In the genomic region with DNA sequence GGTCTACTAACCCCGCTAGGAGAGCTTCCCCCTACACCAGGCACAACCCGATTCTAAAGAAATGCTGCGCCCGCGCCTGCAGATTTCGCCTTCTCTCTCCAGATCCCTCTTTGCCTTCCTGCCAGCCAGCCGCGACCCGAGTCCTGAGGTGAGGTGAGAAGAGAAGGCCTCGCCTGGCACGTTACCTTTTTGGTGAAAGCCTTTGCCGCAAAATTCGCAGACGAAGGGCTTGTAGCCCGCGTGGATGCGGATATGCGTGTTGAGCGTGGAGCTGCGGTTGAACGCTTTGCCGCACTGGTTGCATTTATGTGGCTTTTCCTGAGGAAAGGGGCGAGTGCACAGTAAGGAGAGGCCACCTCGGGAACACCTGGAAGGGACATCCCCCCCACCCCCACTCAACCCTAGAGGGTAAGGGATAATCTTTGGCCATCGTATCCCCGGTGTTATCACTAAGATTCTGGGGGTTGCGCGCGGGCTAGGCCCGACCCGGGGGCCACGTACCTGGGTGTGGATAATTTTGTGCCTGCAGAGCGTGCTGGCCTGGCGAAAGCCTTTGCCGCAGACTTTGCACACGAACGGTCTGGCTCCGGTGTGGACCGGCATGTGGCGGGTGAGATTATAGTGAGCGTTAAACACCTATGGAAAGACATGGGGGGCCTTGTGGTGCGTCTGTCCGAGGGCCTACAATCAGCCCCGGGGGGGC, we compare ENCODE assay signal across 17 cellular contexts. TPM values are rescaled to one million over a fixed set of nuclear protein-coding genes. Genes with fewer than 3 reads are reported as not detected.
DNase-seq lines count a peak whose midpoint lies in the region; ATAC-seq and TF ChIP-seq lines count a peak whose summit lies in the region.
"Had no signal": no experiment of that assay in that cellular context is flagged by ENCODE, and none has a peak within 500 bp of the region (broad histone marks: within the 10 kb centered on the region; RNA-seq: fewer than 3 reads in every experiment).

No MANE protein-coding gene starts in this region.

- H3K36me3 ChIP-seq in HUES6 (ENCODE audit: control insufficient read depth, insufficient read depth, low read length), result no peaks in the 10 kb centered on the region
- H3K36me3 ChIP-seq: HAP-1, suprapubic skin, vagina had no signal

- H3K4me1 ChIP-seq in HUES6 (ENCODE audit: control insufficient read depth, insufficient read depth, low read length), result peaks cover 76% of the 10 kb centered on the region

- TF ChIP-seq CTCF in endothelial cell (IDR thresholded peaks at IDR 0.05; ENCODE audit: unreplicated experiment) (no peak), neural crest cell (conservative IDR thresholded peaks at IDR 0.05) (no peak)

- CTCF ChIA-PET in T-cell (lab: Charles Lee), result no interaction called here

- peak overlapping the region; percentile 71 for H3K27ac Mint-ChIP-seq in T-helper 2 cell treated with Interferon-gamma antibody and Interleukin-4, amounts not matched to agents 5 μg/mL and 100 μg/mL, for 36 hours
- H3K27ac Mint-ChIP-seq in endothelial cell (ENCODE audit: unreplicated experiment) (no peak overlapping the region), neural crest cell (ENCODE audit: unreplicated experiment) (no peak overlapping the region), T-cell (no peak overlapping the region)

- H3K4me3 Mint-ChIP-seq in T-helper 2 cell treated with Interferon-gamma antibody and Interleukin-4, amounts not matched to agents 5 μg/mL and 100 μg/mL, for 36 hours, result no peak overlapping the region
- H3K4me3 Mint-ChIP-seq in endothelial cell (ENCODE audit: unreplicated experiment), result peak overlapping the region; percentile 7
- H3K4me3 Mint-ChIP-seq in neural crest cell, result peak overlapping the region; percentile 36
- peak overlapping the region in 1 of 3 donors; percentile 17 for H3K4me3 Mint-ChIP-seq in T-cell

- POLR2A ChIA-PET in T-cell (lab: Charles Lee), result no interaction called here

- H3K9ac ChIP-seq in HUES6 (ENCODE audit: low read length), result no peak overlapping the region

- no peak for ATAC-seq in GM19328 (IDR thresholded peaks at IDR 0.05; ENCODE audit: unreplicated experiment)
- no peak for ATAC-seq in T-cell (replicated peaks in 1 of 4)
- ATAC-seq: left cardiac atrium had no signal

- DNase-seq in T-helper 2 cell treated with Interferon-gamma antibody and Interleukin-4, amounts not matched to agents 5 μg/mL and 100 μg/mL, for 36 hours (ENCODE audit: low spot score), result no peak
- DNase-seq in T-helper 2 cell, result no peak
- peak; percentile 20 for DNase-seq in endothelial cell (ENCODE audit: low spot score)
- DNase-seq in neural crest cell (ENCODE audit: low read depth, low spot score), result no peak
- no peak for DNase-seq in T-cell
- no peak for DNase-seq in SIG-M5 (lab: John Stamatoyannopoulos, UW)
- DNase-seq: hippocampal formation, left cardiac atrium, NCI-H1417 treated with DMSO at 0.1 percent for 48 hours, SHP77 had no signal

- H3K4me1 Mint-ChIP-seq in T-helper 2 cell treated with Interferon-gamma antibody and Interleukin-4, amounts not matched to agents 5 μg/mL and 100 μg/mL, for 36 hours (ENCODE audit: low read depth), result peaks cover 6% of the 10 kb centered on the region
- H3K4me1 Mint-ChIP-seq in endothelial cell (ENCODE audit: unreplicated experiment) (peaks cover 43% of the 10 kb centered on the region), neural crest cell (peaks cover 41% of the 10 kb centered on the region), T-cell (peaks cover 3 to 12% (median 7%) of the 10 kb centered on the region in 3 donors)

- no peak overlapping the region for H3K27ac ChIP-seq in HUES6 (ENCODE audit: low read depth, low read length)
- H3K27ac ChIP-seq: suprapubic skin, vagina had no signal

- H3K4me3 ChIP-seq in HUES6 (ENCODE audit: low read depth, low read length), result peak overlapping the region; percentile 24
- H3K4me3 ChIP-seq: HAP-1, vagina had no signal

- H3K27me3 ChIP-seq in HUES6 (ENCODE audit: control insufficient read depth, insufficient read depth, low read length), result peaks cover 100% of the 10 kb centered on the region

- no peaks in the 10 kb centered on the region for H3K9me3 ChIP-seq in HUES6 (ENCODE audit: control insufficient read depth, insufficient read depth, low read depth, low read length)
- H3K9me3 ChIP-seq: suprapubic skin, vagina had no signal

- H3K36me3 Mint-ChIP-seq in T-helper 2 cell treated with Interferon-gamma antibody and Interleukin-4, amounts not matched to agents 5 μg/mL and 100 μg/mL, for 36 hours (ENCODE audit: low read depth), result peaks cover 2% of the 10 kb centered on the region
- no peaks in the 10 kb centered on the region for H3K36me3 Mint-ChIP-seq in endothelial cell (ENCODE audit: low read depth, unreplicated experiment)
- H3K36me3 Mint-ChIP-seq in neural crest cell (ENCODE audit: low read depth), result no peaks in the 10 kb centered on the region
- H3K36me3 Mint-ChIP-seq in T-cell, result no peaks in the 10 kb centered on the region

- H3K9me3 Mint-ChIP-seq in T-helper 2 cell treated with Interferon-gamma antibody and Interleukin-4, amounts not matched to agents 5 μg/mL and 100 μg/mL, for 36 hours, result no peaks in the 10 kb centered on the region
- H3K9me3 Mint-ChIP-seq in endothelial cell (ENCODE audit: unreplicated experiment) (no peaks in the 10 kb centered on the region), neural crest cell (no peaks in the 10 kb centered on the region), T-cell (peaks cover 0 to 3% (median 0%) of the 10 kb centered on the region in 3 donors)

- peaks cover 92% of the 10 kb centered on the region for H3K27me3 Mint-ChIP-seq in T-helper 2 cell treated with Interferon-gamma antibody and Interleukin-4, amounts not matched to agents 5 μg/mL and 100 μg/mL, for 36 hours (ENCODE audit: low read depth)
- peaks cover 36% of the 10 kb centered on the region for H3K27me3 Mint-ChIP-seq in endothelial cell (ENCODE audit: unreplicated experiment)
- H3K27me3 Mint-ChIP-seq in neural crest cell (ENCODE audit: low read depth), result peaks cover 100% of the 10 kb centered on the region
- peaks cover 67 to 83% of the 10 kb centered on the region in 2 donors for H3K27me3 Mint-ChIP-seq in T-cell

RNA-seq across cellular contexts. Expression of a gene that starts 2.2 kb away (rescaled TPM):
- not detected for total RNA-seq in endothelial cell (ENCODE audit: unreplicated experiment)
- total RNA-seq in neural crest cell, result 0.18 and 0.28 TPM in 2 replicates
- total RNA-seq in T-cell, result not detected
- total RNA-seq: left cardiac atrium; M059J; suprapubic skin; T-helper 2 cell treated with Interferon-gamma antibody and Interleukin-4, amounts not matched to agents 100 ng/mL and 5 ng/mL, for 36 hours; vagina had no signal
